ENCODE assay signal across 1 cellular context in the genomic region with DNA sequence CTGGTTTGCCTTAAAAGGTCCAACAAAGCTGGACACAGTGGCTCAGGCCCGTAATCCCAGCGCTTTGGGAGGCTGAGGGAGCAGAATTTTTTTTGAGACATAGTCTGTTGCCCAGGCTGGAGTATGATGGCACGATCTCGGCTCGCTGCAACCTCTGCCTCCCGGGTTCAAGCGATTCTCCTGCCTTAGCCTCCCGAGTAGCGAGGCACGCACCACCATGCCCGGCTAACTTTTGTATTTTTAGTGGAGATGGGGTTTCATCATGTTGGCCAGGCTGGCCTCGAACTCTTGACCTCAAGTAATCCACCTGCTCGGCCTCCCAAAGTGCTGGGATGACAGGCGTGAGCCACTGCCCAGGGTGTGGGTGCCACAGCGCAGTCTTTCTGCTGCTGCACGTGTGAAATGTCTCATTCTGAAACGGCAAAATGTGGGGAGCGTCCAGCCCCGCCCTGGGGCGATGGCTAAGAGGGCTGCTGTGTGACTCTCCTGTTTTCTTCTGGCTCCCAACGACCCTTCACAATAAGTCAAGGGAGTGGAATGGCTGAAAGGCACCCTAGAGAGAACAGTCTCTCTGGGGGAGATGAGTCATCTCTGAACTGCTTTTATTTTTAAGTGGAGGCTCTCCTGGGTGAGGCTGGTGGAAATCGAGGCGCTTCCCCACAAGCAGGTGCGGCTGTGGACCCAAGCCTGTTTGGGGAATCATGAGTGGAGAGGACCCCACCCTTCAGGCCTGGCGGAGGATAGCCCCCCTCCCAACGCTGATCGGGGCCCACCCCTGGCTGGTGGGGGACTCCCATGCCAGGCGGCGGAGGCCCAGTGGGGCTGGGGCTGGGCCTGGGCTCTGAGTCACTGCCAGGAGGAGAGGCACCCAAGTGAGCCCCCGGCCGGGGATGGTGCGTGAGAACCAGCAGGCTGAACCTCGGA.
A peak's percentile ranks its signal among the peaks of the same experiment; 100 is the strongest.
TF ChIP-seq lines count a peak whose summit lies in the region.

No MANE protein-coding gene starts in this region.

TF ChIP-seq in K562, 482 proteins besides CTCF, POLR2A, EP300 and RAD21:
- TF ChIP-seq FOSL1 (tag; conservative IDR thresholded peaks at IDR 0.05), result peak; percentile 44
- no peak for TF ChIP-seq CBFB (CRISPR knock-in tag; IDR thresholded peaks at IDR 0.05)
- no peak for TF ChIP-seq TEAD2 (tag; IDR thresholded peaks at IDR 0.05)
- TF ChIP-seq MYNN (IDR thresholded peaks at IDR 0.05), result peak; percentile 92
- no peak for TF ChIP-seq MYNN (CRISPR knock-in tag; IDR thresholded peaks at IDR 0.05)
- TF ChIP-seq, protein P1, sequence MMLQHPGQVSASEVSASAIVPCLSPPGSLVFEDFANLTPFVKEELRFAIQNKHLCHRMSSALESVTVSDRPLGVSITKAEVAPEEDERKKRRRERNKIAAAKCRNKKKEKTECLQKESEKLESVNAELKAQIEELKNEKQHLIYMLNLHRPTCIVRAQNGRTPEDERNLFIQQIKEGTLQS (IDR thresholded peaks at IDR 0.05), result peak; percentile 73
- TF ChIP-seq, protein P1 (CRISPR knock-in tag; conservative IDR thresholded peaks at IDR 0.05), result no peak
- TF ChIP-seq CEBPG (CRISPR knock-in tag; IDR thresholded peaks at IDR 0.05), result no peak
- no peak for TF ChIP-seq CEBPG (tag; conservative IDR thresholded peaks at IDR 0.05 in 1 of 2, IDR thresholded peaks at IDR 0.05 in 1 of 2)
- no peak for TF ChIP-seq PCBP1 (IDR thresholded peaks at IDR 0.05; ENCODE audit: low read depth, low read length, poor library complexity, severe bottlenecking)
- TF ChIP-seq HEY1 (CRISPR knock-in tag; IDR thresholded peaks at IDR 0.05; ENCODE audit: borderline replicate concordance), result no peak
- no peak for TF ChIP-seq ZNF232 (CRISPR knock-in tag; IDR thresholded peaks at IDR 0.05)
- no peak for TF ChIP-seq MTA3 (IDR thresholded peaks at IDR 0.05; ENCODE audit: borderline replicate concordance)
- TF ChIP-seq, protein P2, sequence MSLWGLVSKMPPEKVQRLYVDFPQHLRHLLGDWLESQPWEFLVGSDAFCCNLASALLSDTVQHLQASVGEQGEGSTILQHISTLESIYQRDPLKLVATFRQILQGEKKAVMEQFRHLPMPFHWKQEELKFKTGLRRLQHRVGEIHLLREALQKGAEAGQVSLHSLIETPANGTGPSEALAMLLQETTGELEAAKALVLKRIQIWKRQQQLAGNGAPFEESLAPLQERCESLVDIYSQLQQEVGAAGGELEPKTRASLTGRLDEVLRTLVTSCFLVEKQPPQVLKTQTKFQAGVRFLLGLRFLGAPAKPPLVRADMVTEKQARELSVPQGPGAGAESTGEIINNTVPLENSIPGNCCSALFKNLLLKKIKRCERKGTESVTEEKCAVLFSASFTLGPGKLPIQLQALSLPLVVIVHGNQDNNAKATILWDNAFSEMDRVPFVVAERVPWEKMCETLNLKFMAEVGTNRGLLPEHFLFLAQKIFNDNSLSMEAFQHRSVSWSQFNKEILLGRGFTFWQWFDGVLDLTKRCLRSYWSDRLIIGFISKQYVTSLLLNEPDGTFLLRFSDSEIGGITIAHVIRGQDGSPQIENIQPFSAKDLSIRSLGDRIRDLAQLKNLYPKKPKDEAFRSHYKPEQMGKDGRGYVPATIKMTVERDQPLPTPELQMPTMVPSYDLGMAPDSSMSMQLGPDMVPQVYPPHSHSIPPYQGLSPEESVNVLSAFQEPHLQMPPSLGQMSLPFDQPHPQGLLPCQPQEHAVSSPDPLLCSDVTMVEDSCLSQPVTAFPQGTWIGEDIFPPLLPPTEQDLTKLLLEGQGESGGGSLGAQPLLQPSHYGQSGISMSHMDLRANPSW (CRISPR knock-in tag; IDR thresholded peaks at IDR 0.05), result no peak
TF ChIP-seq in K562: peak in this region for 3.
